In genomic region chr4:7769936-7770674, GRCh38 we compare ENCODE assay signal across 9 cellular contexts.
A peak's percentile ranks its signal among the peaks of the same experiment; 100 is the strongest.
DNase-seq lines count a peak whose midpoint lies in the region; ATAC-seq and TF ChIP-seq lines count a peak whose summit lies in the region.
"Had no signal": no experiment of that assay in that cellular context is flagged by ENCODE, and none has a peak within 500 bp of the region (broad histone marks: within the 10 kb centered on the region; RNA-seq: fewer than 3 reads in every experiment).

No MANE protein-coding gene starts in this region.

- H3K4me1 Mint-ChIP-seq in naive thymus-derived CD8-positive, alpha-beta T cell = peaks cover 18 to 31% (median 25%) of the 10 kb centered on the region in 4 donors
- H3K4me1 Mint-ChIP-seq in activated T-cell treated with anti-CD3 and anti-CD28 coated beads, Interleukin-2, amount 50 U/mL, for 4 hours (ENCODE audit: low read depth) = peaks cover 26% of the 10 kb centered on the region

- in situ Hi-C loops in brain microvascular endothelial cell (cut with HindIII; ENCODE audit: low pct_ligation_motif_present, low sequenced_read_pairs) = no loop called here

- H3K27ac ChIP-seq in DOHH2 (ENCODE audit: low read depth, low read length) (no peak overlapping the region), brain microvascular endothelial cell (no peak overlapping the region)

- no peak for ATAC-seq in naive thymus-derived CD8-positive, alpha-beta T cell
- no peak for ATAC-seq in GM19467 (IDR thresholded peaks at IDR 0.05; ENCODE audit: unreplicated experiment)
- no peak for ATAC-seq in activated T-cell treated with anti-CD3 and anti-CD28 coated beads, Interleukin-2, amount 50 U/mL, for 4 hours

- peak overlapping the region in 6 of 10 donors; percentile 31 to 82 (median 66) for H3K27ac Mint-ChIP-seq in naive thymus-derived CD8-positive, alpha-beta T cell

- peaks cover 3% of the 10 kb centered on the region; the same call in 1 of the 2 replicates for H3K27me3 ChIP-seq in DOHH2 (ENCODE audit: control insufficient read depth, low read length)
- H3K27me3 ChIP-seq in brain microvascular endothelial cell (replicated peaks) = no peaks in the 10 kb centered on the region

- H4K20me1 ChIP-seq in DOHH2 (ENCODE audit: control insufficient read depth, insufficient read depth, low read depth, low read length) = no peaks in the 10 kb centered on the region

- no peaks in the 10 kb centered on the region for H3K9me2 ChIP-seq in DOHH2 (replicated peaks; ENCODE audit: control insufficient read depth, low read length)

- H3K27me3 Mint-ChIP-seq in naive thymus-derived CD8-positive, alpha-beta T cell = no peaks in the 10 kb centered on the region
- no peaks in the 10 kb centered on the region for H3K27me3 Mint-ChIP-seq in activated T-cell treated with anti-CD3 and anti-CD28 coated beads, Interleukin-2, amount 50 U/mL, for 4 hours (ENCODE audit: low read depth)

- no peaks in the 10 kb centered on the region for H3K79me2 ChIP-seq in DOHH2 (ENCODE audit: control insufficient read depth, low read length)

- H3K9me3 Mint-ChIP-seq in naive thymus-derived CD8-positive, alpha-beta T cell = no peaks in the 10 kb centered on the region
- H3K9me3 Mint-ChIP-seq in activated T-cell treated with anti-CD3 and anti-CD28 coated beads, Interleukin-2, amount 50 U/mL, for 4 hours = no peaks in the 10 kb centered on the region
- H3K9me3 Mint-ChIP-seq: IgD-negative memory B cell had no signal

- no peak for DNase-seq in brain microvascular endothelial cell
- no peak for DNase-seq in naive thymus-derived CD8-positive, alpha-beta T cell
- no peak for DNase-seq in activated T-cell treated with anti-CD3 and anti-CD28 coated beads, Interleukin-2, amount 50 U/mL, for 4 hours
- no peak for DNase-seq in NCI-H146 treated with DMSO at 0.1 percent for 48 hours (lab: John Stamatoyannopoulos, UW; ENCODE audit: unreplicated experiment)
- no peak for DNase-seq in NCI-H345 (lab: John Stamatoyannopoulos, UW)

- H3K36me3 Mint-ChIP-seq in naive thymus-derived CD8-positive, alpha-beta T cell = peaks cover 0 to 68% (median 7%) of the 10 kb centered on the region in 3 donors
- peaks cover 13% of the 10 kb centered on the region for H3K36me3 Mint-ChIP-seq in activated T-cell treated with anti-CD3 and anti-CD28 coated beads, Interleukin-2, amount 50 U/mL, for 4 hours (ENCODE audit: insufficient read depth)
- H3K36me3 Mint-ChIP-seq: IgD-negative memory B cell had no signal

- H3K9me3 ChIP-seq in DOHH2 (ENCODE audit: control insufficient read depth, insufficient read depth, low read length) = no peaks in the 10 kb centered on the region

- no peak overlapping the region for H3K4me2 ChIP-seq in DOHH2 (ENCODE audit: low read length)

- no peaks in the 10 kb centered on the region for H3F3A ChIP-seq in DOHH2 (ENCODE audit: control insufficient read depth, insufficient read depth)

- peak overlapping the region in 6 of 10 donors; percentile 45 to 81 (median 51) for H3K4me3 Mint-ChIP-seq in naive thymus-derived CD8-positive, alpha-beta T cell
- H3K4me3 Mint-ChIP-seq in activated T-cell treated with anti-CD3 and anti-CD28 coated beads, Interleukin-2, amount 50 U/mL, for 4 hours = no peak overlapping the region

- H3K36me3 ChIP-seq in DOHH2 (ENCODE audit: control insufficient read depth, low read length) (no peaks in the 10 kb centered on the region), brain microvascular endothelial cell (replicated peaks) (peaks cover 98% of the 10 kb centered on the region)

- POLR2A ChIA-PET in naive thymus-derived CD8-positive, alpha-beta T cell (lab: Charles Lee) = no interaction called here

- peaks cover 23% of the 10 kb centered on the region for H3K4me1 ChIP-seq in DOHH2 (ENCODE audit: control insufficient read depth, low read length)

- TF ChIP-seq CTCF in DOHH2 (IDR thresholded peaks at IDR 0.05; ENCODE audit: low read depth, low read length, poor library complexity, severe bottlenecking) (peak; percentile 71), LNCAP (IDR thresholded peaks at IDR 0.05) (peak; percentile 68), brain microvascular endothelial cell (IDR thresholded peaks at IDR 0.05; ENCODE audit: low read depth, low read length, missing control alignments) (peak; percentile 80)

- no peak overlapping the region for H3K4me3 ChIP-seq in DOHH2 (ENCODE audit: low read length)
- H3K4me3 ChIP-seq in brain microvascular endothelial cell (ENCODE audit: low read depth, low read length) = no peak overlapping the region
